Comparison of ENCODE assay signal across 15 cellular contexts in the genomic region with DNA sequence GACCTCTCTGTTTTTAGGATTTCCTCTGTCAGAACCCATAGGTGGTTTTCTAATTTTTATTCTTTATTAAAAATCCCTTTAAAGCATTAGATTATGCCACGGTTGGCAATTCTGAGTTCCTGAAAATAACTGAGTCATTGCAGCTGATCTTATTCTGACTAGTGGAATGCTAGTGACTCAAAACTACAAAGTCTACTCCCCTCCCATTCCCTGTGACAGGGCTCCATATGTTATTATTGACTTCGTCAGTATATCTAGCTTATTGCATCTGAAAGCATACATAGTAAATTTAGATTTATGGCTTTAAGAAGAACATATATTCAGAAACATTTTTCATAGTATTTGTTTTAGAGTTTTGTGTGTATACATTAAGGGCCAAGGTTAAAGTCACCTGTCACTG. TPM values are rescaled to one million over a fixed set of nuclear protein-coding genes. Genes with fewer than 3 reads are reported as not detected.
A peak's percentile ranks its signal among the peaks of the same experiment; 100 is the strongest.
DNase-seq lines count a peak whose midpoint lies in the region; ATAC-seq, FAIRE-seq and TF ChIP-seq lines count a peak whose summit lies in the region.
"Had no signal": no experiment of that assay in that cellular context is flagged by ENCODE, and none has a peak within 500 bp of the region (broad histone marks: within the 10 kb centered on the region; RNA-seq: fewer than 3 reads in every experiment).

No MANE protein-coding gene starts in this region.

- intact Hi-C loops in HepG2 (cut with micrococcal nuclease; ENCODE audit: unreplicated experiment) = no loop called here
- intact Hi-C loops in CD4-positive, alpha-beta memory T cell (cut with micrococcal nuclease) = no loop called here

- H3K36me3 ChIP-seq in HepG2 (replicated peaks in 1 of 2; ENCODE audit: control insufficient read depth in 1 of 2, insufficient read depth in 2 of 2, low read length in 2 of 2) = no peaks in the 10 kb centered on the region
- no peaks in the 10 kb centered on the region for H3K36me3 ChIP-seq in CD4-positive, alpha-beta memory T cell (ENCODE audit: insufficient read depth, low read length)

- H3K36me3 Mint-ChIP-seq in chondrocyte (ENCODE audit: low read depth) = peaks cover 10% of the 10 kb centered on the region
- peaks cover 10 to 24% of the 10 kb centered on the region in 2 donors for H3K36me3 Mint-ChIP-seq in CD4-positive, alpha-beta memory T cell
- H3K36me3 Mint-ChIP-seq in stimulated activated memory B cell treated with anti-CD40 and anti-IgM and Interleukin-4, amounts not matched to agents 10 μg/mL and 1 μg/mL and 100 μg/mL, for 72 hours = peaks cover 43% of the 10 kb centered on the region

- no peaks in the 10 kb centered on the region for H3K4me1 ChIP-seq in HepG2 (ENCODE audit: insufficient read depth, low read length)
- H3K4me1 ChIP-seq in CD4-positive, alpha-beta memory T cell (ENCODE audit: insufficient read depth, low read length) = no peaks in the 10 kb centered on the region
- H3K4me1 ChIP-seq: testis had no signal

- H3K4me1 Mint-ChIP-seq in chondrocyte (ENCODE audit: low read depth) = peaks cover 30% of the 10 kb centered on the region
- H3K4me1 Mint-ChIP-seq in CD4-positive, alpha-beta memory T cell = peaks cover 8 to 26% (median 12%) of the 10 kb centered on the region in 4 donors
- peaks cover 35% of the 10 kb centered on the region for H3K4me1 Mint-ChIP-seq in stimulated activated memory B cell treated with anti-CD40 and anti-IgM and Interleukin-4, amounts not matched to agents 10 μg/mL and 1 μg/mL and 100 μg/mL, for 72 hours

- no peak for TF ChIP-seq EP300 in HepG2 (IDR thresholded peaks at IDR 0.05; ENCODE audit: low read depth in 2 of 2, low read length in 2 of 2)
- TF ChIP-seq EP300 in HepG2 (CRISPR knock-in tag; IDR thresholded peaks at IDR 0.05; ENCODE audit: borderline replicate concordance) = no peak

- WGBS in HepG2 (ENCODE audit: low lambda C conversion rate) = 47% methylated on average over 2 of the region's 2 CpGs

- H2AFZ ChIP-seq in HepG2 (ENCODE audit: low read length) = no peak overlapping the region

- in situ Hi-C loops in HepG2 (cut with HindIII; ENCODE audit: extremely low pct_ligation_motif_present, low pct_unique_long_range_greater_than_20kb) = no loop called here

- no peaks in the 10 kb centered on the region for H3K79me2 ChIP-seq in HepG2 (ENCODE audit: insufficient read depth, low read length)

- POLR2A ChIA-PET in AG04450 (lab: Yijun Ruan, JAX) = no interaction called here
- POLR2A ChIA-PET in HepG2 (lab: Yijun Ruan, JAX) = no interaction called here
- POLR2A ChIA-PET in CD4-positive, alpha-beta memory T cell (lab: Charles Lee; ENCODE audit: partially characterized antibody) = no interaction called here

- TF ChIP-seq RAD21 in HepG2 (CRISPR knock-in tag; IDR thresholded peaks at IDR 0.05) = no peak

- H4K20me1 ChIP-seq in HepG2 (ENCODE audit: insufficient read depth, low read length) = no peaks in the 10 kb centered on the region

- H3K27me3 ChIP-seq in AG04450 (ENCODE audit: control insufficient read depth, insufficient read depth, low read length) (no peaks in the 10 kb centered on the region), HepG2 (ENCODE audit: control insufficient read depth in 1 of 2, insufficient read depth in 2 of 2, low read length in 2 of 2) (no peaks in the 10 kb centered on the region)
- no peaks in the 10 kb centered on the region for H3K27me3 ChIP-seq in CD4-positive, alpha-beta memory T cell (ENCODE audit: insufficient read depth, low read length)
- H3K27me3 ChIP-seq: BLaER1 treated with 17β-estradiol and CSF1 and Interleukin-3, amounts not matched to agents 10 nM and 100 nM; testis had no signal

- CTCF ChIA-PET in AG04450 (lab: Charles Lee) (interaction anchor here (0.5 to 1.4 kb wide), 4 partner anchors 12 to 91 kb away, joined by 3 to 6 read pairs (median 3); no protein-coding TSS in a partner anchor), HepG2 (lab: Yijun Ruan, JAX; ENCODE audit: low intra/inter-chr PET ratio, low total read pairs) (no interaction called here)
- CTCF ChIA-PET in CD4-positive, alpha-beta memory T cell (lab: Charles Lee; ENCODE audit: partially characterized antibody) = no interaction called here

- H3K9me3 Mint-ChIP-seq in chondrocyte (ENCODE audit: low read depth) = peaks cover 22% of the 10 kb centered on the region
- peaks cover 0 to 7% (median 2%) of the 10 kb centered on the region in 8 donors for H3K9me3 Mint-ChIP-seq in CD4-positive, alpha-beta memory T cell
- H3K9me3 Mint-ChIP-seq in stimulated activated memory B cell treated with anti-CD40 and anti-IgM and Interleukin-4, amounts not matched to agents 10 μg/mL and 1 μg/mL and 100 μg/mL, for 72 hours = peaks cover 11% of the 10 kb centered on the region

- no peak overlapping the region for H3K9ac ChIP-seq in HepG2 (ENCODE audit: insufficient read depth, low read depth, low read length)
- H3K9ac ChIP-seq: BLaER1 treated with 17β-estradiol and CSF1 and Interleukin-3, amounts not matched to agents 10 nM and 100 nM had no signal

- no TSS peak for BruUV-seq in HepG2 (replicated peaks; lab: Mats Ljungman, UMichigan)

- no peak for TF ChIP-seq POLR2A in HepG2 (IDR thresholded peaks at IDR 0.05; ENCODE audit: insufficient read depth in 1 of 2, low read depth in 2 of 2, low read length in 2 of 2)

- H3K9me3 ChIP-seq in AG04450 (ENCODE audit: control insufficient read depth, insufficient read depth, low read length) (peaks cover 2% of the 10 kb centered on the region; the same call in 1 of the 2 replicates), HepG2 (ENCODE audit: low read length) (no peaks in the 10 kb centered on the region)
- H3K9me3 ChIP-seq in CD4-positive, alpha-beta memory T cell (ENCODE audit: control insufficient read depth in 1 of 2, low read length in 2 of 2) = no peaks in the 10 kb centered on the region
- H3K9me3 ChIP-seq: testis had no signal

- DNase-seq in AG04450 (ENCODE audit: low read depth, low spot score) (peak; percentile 18), LoVo (ENCODE audit: low spot score) (peak; percentile 23), chondrocyte (ENCODE audit: low spot score) (no peak), HepG2 (ENCODE audit: low spot score) (no peak), retina (no peak)
- no peak for DNase-seq in CD4-positive, alpha-beta memory T cell
- no peak for DNase-seq in activated CD8-positive, alpha-beta memory T cell treated with anti-CD3 and anti-CD28 coated beads, Interleukin-2, amount 50 U/mL, for 48 hours
- DNase-seq: activated T-cell treated with anti-CD3 and anti-CD28 coated beads, Interleukin-2, amount 50 U/mL, for 1 hour; GOT3; posterior cingulate gyrus; testis had no signal

- TF ChIP-seq CTCF in AG04450 (IDR thresholded peaks at IDR 0.05; ENCODE audit: low read depth, low read length) = no peak
- TF ChIP-seq CTCF in chondrocyte (IDR thresholded peaks at IDR 0.05) = no peak
- no peak for TF ChIP-seq CTCF in HepG2 (CRISPR knock-in tag; IDR thresholded peaks at IDR 0.05)

- no peak overlapping the region for H3K27ac ChIP-seq in AG04450 (ENCODE audit: low read depth, low read length)
- H3K27ac ChIP-seq in HepG2 (ENCODE audit: extremely low read length, insufficient read depth, low read length) = no peak overlapping the region
- H3K27ac ChIP-seq in CD4-positive, alpha-beta memory T cell (ENCODE audit: low read depth, low read length) = no peak overlapping the region
- H3K27ac ChIP-seq: BLaER1 treated with 17β-estradiol and CSF1 and Interleukin-3, amounts not matched to agents 10 nM and 100 nM; testis had no signal

- ATAC-seq in HepG2 = no peak; the same call in 2 of the 3 replicates
- ATAC-seq in stimulated activated memory B cell treated with anti-CD40 and anti-IgM and Interleukin-4, amounts not matched to agents 10 μg/mL and 1 μg/mL and 100 μg/mL, for 72 hours = no peak
- ATAC-seq: Panc1 had no signal

- H3K27ac Mint-ChIP-seq in chondrocyte (ENCODE audit: unreplicated experiment) = peak overlapping the region; percentile 82
- no peak overlapping the region for H3K27ac Mint-ChIP-seq in CD4-positive, alpha-beta memory T cell
- no peak overlapping the region for H3K27ac Mint-ChIP-seq in stimulated activated memory B cell treated with anti-CD40 and anti-IgM and Interleukin-4, amounts not matched to agents 10 μg/mL and 1 μg/mL and 100 μg/mL, for 72 hours

- FAIRE-seq in HepG2 (lab: Jason Lieb, UNC) = no peak

- H3K4me3 Mint-ChIP-seq in chondrocyte (ENCODE audit: unreplicated experiment) = no peak overlapping the region
- H3K4me3 Mint-ChIP-seq in CD4-positive, alpha-beta memory T cell = no peak overlapping the region
- H3K4me3 Mint-ChIP-seq in stimulated activated memory B cell treated with anti-CD40 and anti-IgM and Interleukin-4, amounts not matched to agents 10 μg/mL and 1 μg/mL and 100 μg/mL, for 72 hours = no peak overlapping the region

- no peak overlapping the region for H3K4me3 ChIP-seq in AG04450 (ENCODE audit: low read depth, low read length)
- no peak overlapping the region for H3K4me3 ChIP-seq in HepG2 (replicated peaks in 1 of 3; ENCODE audit: insufficient read depth in 1 of 3, low read depth in 2 of 3, low read length in 3 of 3)
- H3K4me3 ChIP-seq in CD4-positive, alpha-beta memory T cell (ENCODE audit: low read length in 2 of 2) = no peak overlapping the region
- H3K4me3 ChIP-seq: BLaER1 treated with 17β-estradiol and CSF1 and Interleukin-3, amounts not matched to agents 10 nM and 100 nM; lung; testis had no signal

- H3K27me3 Mint-ChIP-seq in chondrocyte (ENCODE audit: low read depth) = no peaks in the 10 kb centered on the region
- no peaks in the 10 kb centered on the region for H3K27me3 Mint-ChIP-seq in CD4-positive, alpha-beta memory T cell
- H3K27me3 Mint-ChIP-seq in stimulated activated memory B cell treated with anti-CD40 and anti-IgM and Interleukin-4, amounts not matched to agents 10 μg/mL and 1 μg/mL and 100 μg/mL, for 72 hours = no peaks in the 10 kb centered on the region

- H3K4me2 ChIP-seq in HepG2 (ENCODE audit: low read depth, low read length) = no peak overlapping the region

RNA-seq across cellular contexts. Expression of a gene that starts 38.5 kb away (rescaled TPM):
- 9.3 and 10.3 TPM in 2 replicates for polyA plus RNA-seq in AG04450 (2011; rRNA removed)
- 13.1 and 15.4 TPM in 2 replicates for polyA minus RNA-seq in AG04450 (2011; rRNA and poly(A)+ RNA removed)
- total RNA-seq in chondrocyte = 14.0 to 16.7 TPM (median 16.6 TPM) in 3 replicates
- 3.8 and 6.7 TPM in 2 replicates for total RNA-seq in HepG2 (2016; rRNA removed; fragmentation: Illumina TruSeq; extraction: Trizol)
- 0.81 and 1.2 TPM in 2 replicates for total RNA-seq in HepG2 (2016; cell fraction: cytosol; rRNA removed; fragmentation: Illumina TruSeq; extraction: Trizol; ENCODE audit: low read depth)
- total RNA-seq in HepG2 (2016; cell fraction: insoluble cytoplasmic fraction; rRNA removed; fragmentation: Illumina TruSeq; extraction: Trizol) = 4.1 and 5.9 TPM in 2 replicates
- total RNA-seq in HepG2 (2016; cell fraction: membrane; rRNA removed; fragmentation: Illumina TruSeq; extraction: Trizol) = 1.00 and 1.6 TPM in 2 replicates
- total RNA-seq in HepG2 (2016; cell fraction: nucleus; rRNA removed; fragmentation: Illumina TruSeq; extraction: Trizol) = 7.4 and 9.5 TPM in 2 replicates
- polyA plus RNA-seq in HepG2 (2011; rRNA removed) = 6.2 and 6.3 TPM in 2 replicates
- polyA plus RNA-seq in HepG2 (2011; cell fraction: cytosol; rRNA removed) = 3.8 and 4.9 TPM in 2 replicates
- polyA plus RNA-seq in HepG2 (2011; cell fraction: nucleus; rRNA removed) = 8.0 and 10.5 TPM in 2 replicates
- 6.4 and 7.6 TPM in 2 replicates for polyA plus RNA-seq in HepG2 (2012)
- 0.03 and 0.10 TPM in 2 replicates for polyA plus RNA-seq in HepG2 (2016; cell fraction: cytosol; fragmentation: Illumina TruSeq; extraction: Trizol; ENCODE audit: low read depth)
- 4.7 and 5.0 TPM in 2 replicates for polyA plus RNA-seq in HepG2 (2016; cell fraction: insoluble cytoplasmic fraction; fragmentation: Illumina TruSeq; extraction: Trizol; ENCODE audit: low read depth)
- polyA plus RNA-seq in HepG2 (2016; cell fraction: membrane; fragmentation: Illumina TruSeq; extraction: Trizol; ENCODE audit: low read depth) = 0.27 and 0.36 TPM in 2 replicates
- 3.5 and 3.7 TPM in 2 replicates for polyA plus RNA-seq in HepG2 (2016; cell fraction: nucleus; fragmentation: Illumina TruSeq; extraction: Trizol; ENCODE audit: insufficient read depth, low read depth)
- 14.8 and 17.3 TPM in 2 replicates for polyA minus RNA-seq in HepG2 (2011; rRNA and poly(A)+ RNA removed; ENCODE audit: low replicate concordance)
- 5.1 and 5.4 TPM in 2 replicates for polyA minus RNA-seq in HepG2 (2011; cell fraction: cytosol; rRNA and poly(A)+ RNA removed)
- 30.5 and 33.1 TPM in 2 replicates for polyA minus RNA-seq in HepG2 (2011; cell fraction: nucleus; rRNA and poly(A)+ RNA removed)
- total RNA-seq in CD4-positive, alpha-beta memory T cell = 10 to 100 TPM; 95.5 to 97.1 TPM
- 10 to 100 TPM; 39.9 to 44.8 TPM for polyA plus RNA-seq in CD4-positive, alpha-beta memory T cell

Comparison
In these comparisons a context has a peak if more than half of its experiments do, and no peak if none do; other contexts are left out.
1. DNase-seq: peak in AG04450 (single experiment) and LoVo (single experiment); none in chondrocyte (single experiment), HepG2 (single experiment), CD4-positive, alpha-beta memory T cell (0 of 5), activated CD8-positive, alpha-beta memory T cell treated with anti-CD3 and anti-CD28 coated beads, Interleukin-2, amount 50 U/mL, for 48 hours (single experiment) and retina (single experiment).